1 cellular context compared by ENCODE assay signal in the genomic region with DNA sequence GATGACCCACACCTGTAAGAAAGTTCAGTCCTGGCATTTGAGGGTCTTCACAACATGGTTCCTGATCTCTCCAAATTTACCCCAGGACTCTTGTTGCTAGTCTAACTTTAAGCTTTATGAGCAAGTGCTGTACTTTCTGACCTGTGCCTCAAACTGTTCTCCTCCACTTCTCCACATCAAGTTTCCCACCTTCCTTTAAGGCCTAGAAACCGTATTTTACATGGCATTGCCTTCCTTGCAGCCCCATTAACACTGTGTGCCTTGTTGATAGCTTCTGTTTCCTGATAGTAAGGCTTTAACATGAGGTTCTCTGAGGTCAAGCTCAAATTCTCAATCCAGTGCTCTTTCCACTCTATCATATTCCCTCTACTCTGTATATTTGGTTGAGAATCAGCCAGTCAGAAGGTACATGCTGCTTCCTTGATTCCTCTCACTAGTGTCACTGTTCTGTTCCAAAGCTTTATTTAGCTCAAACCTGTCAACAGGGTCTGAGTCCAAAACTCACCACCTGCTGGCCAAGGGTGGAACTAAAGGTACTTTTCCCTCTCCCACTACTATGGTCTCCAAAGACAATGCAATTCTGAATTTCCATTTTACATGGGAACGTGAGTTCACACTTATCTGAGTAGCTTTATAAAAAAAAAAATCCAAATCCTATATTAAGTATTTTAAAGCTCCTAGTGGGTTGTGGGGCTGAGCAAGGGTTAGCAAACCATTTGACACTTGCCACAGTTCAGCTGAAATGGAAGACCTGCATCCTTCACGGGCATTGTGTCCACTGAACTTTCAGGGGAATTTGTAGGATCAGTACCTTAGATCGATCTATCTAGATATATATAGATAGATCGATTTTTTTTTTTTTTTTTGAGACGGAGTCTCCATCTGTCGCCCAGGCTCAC.
A peak's percentile ranks its signal among the peaks of the same experiment; 100 is the strongest.
TF ChIP-seq lines count a peak whose summit lies in the region.

No MANE protein-coding gene starts in this region.

TF ChIP-seq in H1, 55 proteins besides CTCF, POLR2A, EP300 and RAD21:
- TF ChIP-seq RFX5 (IDR thresholded peaks at IDR 0.05; ENCODE audit: borderline replicate concordance, low read depth, low read length) (no peak), SP1 (IDR thresholded peaks at IDR 0.05; ENCODE audit: low read depth, low read length) (peak; percentile 25; the same call in 1 of the 2 replicates)
